8 cellular contexts compared by ENCODE assay signal in the genomic region with DNA sequence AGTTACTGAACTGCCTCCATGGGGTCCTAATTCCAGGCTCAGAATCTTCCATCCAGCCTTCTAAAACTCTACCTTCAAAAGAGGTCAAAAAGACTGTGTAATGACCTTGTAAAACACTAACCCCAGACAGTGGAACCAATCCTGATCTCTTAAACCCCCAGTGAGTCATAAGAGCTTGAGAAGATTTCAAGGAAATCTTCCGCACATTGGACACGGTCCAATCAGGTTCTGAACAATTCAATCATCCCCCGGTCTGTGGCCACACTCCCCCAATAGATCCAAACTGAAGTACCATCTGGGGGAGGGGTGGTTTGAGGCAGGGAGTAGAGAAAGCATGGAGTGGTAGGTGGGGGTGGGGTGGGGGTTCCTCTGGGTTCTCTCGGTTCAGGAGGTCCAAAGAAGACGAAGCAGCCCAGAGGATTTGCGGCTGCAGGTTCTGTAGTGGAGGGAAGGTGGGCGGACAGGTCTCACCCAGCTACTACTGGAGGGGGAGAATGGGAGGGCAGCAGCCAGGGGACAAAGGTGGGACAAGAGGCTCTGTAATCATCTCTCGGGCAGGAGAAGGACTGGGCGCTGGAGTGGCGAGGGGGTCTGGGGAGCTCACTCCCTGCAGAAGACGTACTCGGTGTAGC. TPM values are rescaled to one million over a fixed set of nuclear protein-coding genes. Genes with fewer than 3 reads are reported as not detected.
DNase-seq lines count a peak whose midpoint lies in the region; ATAC-seq, FAIRE-seq and TF ChIP-seq lines count a peak whose summit lies in the region.

No MANE protein-coding gene starts in this region.

- H3K27me3 ChIP-seq in heart left ventricle: no peaks in the 10 kb centered on the region
- H3K27me3 ChIP-seq in body of pancreas: no peaks in the 10 kb centered on the region
- H3K27me3 ChIP-seq in lung (ENCODE audit: control insufficient read depth, insufficient read depth): no peaks in the 10 kb centered on the region

- H3K9me3 ChIP-seq in heart left ventricle (no peaks in the 10 kb centered on the region), body of pancreas (no peaks in the 10 kb centered on the region), lung (ENCODE audit: control insufficient read depth in 2 of 2, insufficient read depth in 1 of 2, low read length in 1 of 2) (no peaks in the 10 kb centered on the region)

- H3K27ac ChIP-seq in heart left ventricle: peak overlapping the region; percentile 81 to 97 (median 92)
- peak overlapping the region in 3 of 4 donors; percentile 70 to 85 (median 72) for H3K27ac ChIP-seq in body of pancreas
- peak overlapping the region; percentile 92 to 97 for H3K27ac ChIP-seq in lung (ENCODE audit: low read depth in 1 of 2, low read length in 1 of 2)

- H3K4me3 ChIP-seq in heart left ventricle (peak overlapping the region; percentile 62 to 96 (median 76)), body of pancreas (peak overlapping the region; percentile 44 to 62), lung (peak overlapping the region; percentile 94)

- WGBS in heart left ventricle, 4 donors: 5 to 9% (median 7%) methylated on average over 11 to 12 of the region's 12 CpGs
- 8 to 15% methylated on average over 12 of the region's 12 CpGs for WGBS in body of pancreas, 2 donors
- WGBS in lung, 2 donors: 7 to 13% methylated on average over 11 to 12 of the region's 12 CpGs

- H3K4me1 ChIP-seq in heart left ventricle (peaks cover 0 to 50% (median 22%) of the 10 kb centered on the region in 12 donors), body of pancreas (peaks cover 24% of the 10 kb centered on the region), lung (ENCODE audit: control insufficient read depth in 2 of 2, insufficient read depth in 2 of 2, low read length in 2 of 2) (peaks cover 2 to 5% of the 10 kb centered on the region in 2 donors)

- TF ChIP-seq CTCF in heart left ventricle (IDR thresholded peaks at IDR 0.05): peak in 1 of 12 donors; percentile 2
- no peak for TF ChIP-seq CTCF in body of pancreas (IDR thresholded peaks at IDR 0.05)
- TF ChIP-seq CTCF in lung (IDR thresholded peaks at IDR 0.05; ENCODE audit: control extremely low read depth, extremely low read depth): no peak
- no peak for TF ChIP-seq CTCF in D721Med (IDR thresholded peaks at IDR 0.05; ENCODE audit: insufficient read depth, missing control alignments)

- FAIRE-seq in urothelium cell line (lab: Jason Lieb, UNC) (no peak), D721Med (lab: Jason Lieb, UNC) (no peak)

- TF ChIP-seq POLR2A in heart left ventricle (IDR thresholded peaks at IDR 0.05): no peak
- peak in 1 of 3 donors; percentile 10 for TF ChIP-seq POLR2A in body of pancreas (IDR thresholded peaks at IDR 0.05)

- no peak for ATAC-seq in heart left ventricle
- no peak for ATAC-seq in body of pancreas
- ATAC-seq in lung (ENCODE audit: insufficient read depth, low FRiP score): no peak
- ATAC-seq in GM18520 (IDR thresholded peaks at IDR 0.05; ENCODE audit: unreplicated experiment): no peak
- ATAC-seq in GM21367 (IDR thresholded peaks at IDR 0.05; ENCODE audit: unreplicated experiment): no peak

- peak in 2 of 5 donors; percentile 17 to 30 for DNase-seq in heart left ventricle
- DNase-seq in cardiac septum (ENCODE audit: low spot score): no peak
- DNase-seq in body of pancreas: peak in 1 of 4 donors; percentile 27
- DNase-seq in lung (ENCODE audit: low spot score): no peak
- peak; percentile 16 for DNase-seq in urothelium cell line (ENCODE audit: low spot score)
- no peak for DNase-seq in D721Med (ENCODE audit: insufficient read length, low spot score)

- H3K36me3 ChIP-seq in heart left ventricle (no peaks in the 10 kb centered on the region), body of pancreas (replicated peaks in 1 of 2; ENCODE audit: insufficient read depth in 1 of 2, low read depth in 2 of 2) (no peaks in the 10 kb centered on the region), lung (ENCODE audit: control insufficient read depth in 2 of 2, insufficient read depth in 2 of 2, low read length in 2 of 2) (no peaks in the 10 kb centered on the region)

- intact Hi-C loops in heart left ventricle (cut with DNase I) (loop anchor here (2.0 to 10.0 kb wide), 9 partner anchors 57 to 660 kb away; a partner anchor contains a TSS), cardiac septum (cut with DNase I) (loop anchor here (5.0 kb wide), 2 partner anchors 62 to 217 kb away; no protein-coding TSS in a partner anchor), body of pancreas (cut with DNase I) (no loop called here)

RNA-seq across cellular contexts. Expression of a gene that starts 1.5 kb away (rescaled TPM):
- total RNA-seq in heart left ventricle (10 to 100 TPM; 29.5 to 84.4 (median 44.1) TPM), cardiac septum (34.9 TPM), body of pancreas (10 to 100 TPM; 14.2 to 27.5 TPM), lung (100 to 1,000 TPM; 140 to 188 TPM)
- polyA plus RNA-seq in heart left ventricle (10 to 100 TPM; 10.1 to 21.7 TPM), lung (10 to 100 TPM; 26.2 to 63.6 TPM)
